ENCODE assay signal across 16 cellular contexts in genomic region chr6:2771021-2771558, GRCh38. TPM values are rescaled to one million over a fixed set of nuclear protein-coding genes. Genes with fewer than 3 reads are reported as not detected.
DNase-seq lines count a peak whose midpoint lies in the region; ATAC-seq and TF ChIP-seq lines count a peak whose summit lies in the region.
"Had no signal": no experiment of that assay in that cellular context is flagged by ENCODE, and none has a peak within 500 bp of the region (broad histone marks: within the 10 kb centered on the region; RNA-seq: fewer than 3 reads in every experiment).

No MANE protein-coding gene starts in this region.

- H3K9ac ChIP-seq in DND-41 (ENCODE audit: low read depth, low read length) (no peak overlapping the region), adipocyte (ENCODE audit: low read length) (no peak overlapping the region)
- H3K9ac ChIP-seq: GM23248 had no signal

- H3K27ac ChIP-seq in DND-41 (ENCODE audit: low read length), result no peak overlapping the region
- peak overlapping the region; percentile 93 for H3K27ac ChIP-seq in psoas muscle
- H3K27ac ChIP-seq in transverse colon, result no peak overlapping the region
- H3K27ac ChIP-seq: GM23248 had no signal

- H3K4me3 Mint-ChIP-seq in T-helper 2 cell treated with Interferon-gamma antibody and Interleukin-4, amounts not matched to agents 5 μg/mL and 100 μg/mL, for 36 hours, result no peak overlapping the region

- H3K9me3 Mint-ChIP-seq in T-helper 2 cell treated with Interferon-gamma antibody and Interleukin-4, amounts not matched to agents 5 μg/mL and 100 μg/mL, for 36 hours, result no peaks in the 10 kb centered on the region
- H3K9me3 Mint-ChIP-seq: CD4-positive, CD25-positive, alpha-beta regulatory T cell had no signal

- TF ChIP-seq EP300 in transverse colon (IDR thresholded peaks at IDR 0.05; ENCODE audit: low read depth), result no peak

- H2AFZ ChIP-seq in DND-41 (ENCODE audit: low read depth, low read length), result no peak overlapping the region
- H2AFZ ChIP-seq: GM23248 had no signal

- in situ Hi-C loops in transverse colon (cut with MboI; ENCODE audit: low pct_ligation_motif_present in 1 of 4, low pct_unique_long_range_greater_than_20kb in 1 of 4, low sequenced_read_pairs in 3 of 4), result no loop called here

- H4K20me1 ChIP-seq in DND-41 (ENCODE audit: insufficient read depth, low read length), result peaks cover 86% of the 10 kb centered on the region

- H3K4me1 ChIP-seq in BE2C, result peaks cover 8% of the 10 kb centered on the region
- H3K4me1 ChIP-seq in DND-41 (ENCODE audit: insufficient read depth, low read length), result peaks cover 39% of the 10 kb centered on the region
- H3K4me1 ChIP-seq in adipocyte (ENCODE audit: control insufficient read depth, insufficient read depth, low read length), result peaks cover 34% of the 10 kb centered on the region
- H3K4me1 ChIP-seq in psoas muscle, result peaks cover 51% of the 10 kb centered on the region
- H3K4me1 ChIP-seq in transverse colon, result peaks cover 26 to 44% (median 34%) of the 10 kb centered on the region in 4 donors

- peaks cover 47% of the 10 kb centered on the region for H3K36me3 Mint-ChIP-seq in T-helper 2 cell treated with Interferon-gamma antibody and Interleukin-4, amounts not matched to agents 5 μg/mL and 100 μg/mL, for 36 hours (ENCODE audit: low read depth)

- 30% methylated on average over 4 of the region's 4 CpGs for WGBS in psoas muscle, 3 donors
- WGBS in transverse colon (ENCODE audit: low coverage in 1 of 2), 2 donors, result 94 to 96% methylated on average over 2 to 3 of the region's 4 CpGs

- TF ChIP-seq CTCF in BE2C (IDR thresholded peaks at IDR 0.05; ENCODE audit: low read depth, low read length) (no peak), DND-41 (IDR thresholded peaks at IDR 0.05; ENCODE audit: borderline replicate concordance, extremely low read depth, low read length, poor library complexity, severe bottlenecking) (no peak), psoas muscle (IDR thresholded peaks at IDR 0.05) (no peak), transverse colon (IDR thresholded peaks at IDR 0.05) (no peak)

- H3K9me3 ChIP-seq in BE2C, result no peaks in the 10 kb centered on the region
- no peaks in the 10 kb centered on the region for H3K9me3 ChIP-seq in DND-41 (ENCODE audit: insufficient read depth, low read length, severe bottlenecking)
- no peaks in the 10 kb centered on the region for H3K9me3 ChIP-seq in adipocyte (ENCODE audit: control insufficient read depth, low read length)
- no peaks in the 10 kb centered on the region for H3K9me3 ChIP-seq in psoas muscle
- no peaks in the 10 kb centered on the region for H3K9me3 ChIP-seq in transverse colon

- intact Hi-C loops in psoas muscle (cut with DNase I) (loop anchor here in 1 of 2 donors (10.0 kb wide), 1 partner anchor 304 kb away; no protein-coding TSS in a partner anchor), transverse colon (cut with DNase I; ENCODE audit: low total_unique reads) (no loop called here)

- ATAC-seq in DND-41 (ENCODE audit: insufficient read depth, low read depth) (no peak), psoas muscle (peak; percentile 28 to 53 (median 43))
- ATAC-seq: Panc1 had no signal

- no peaks in the 10 kb centered on the region for H3K27me3 Mint-ChIP-seq in T-helper 2 cell treated with Interferon-gamma antibody and Interleukin-4, amounts not matched to agents 5 μg/mL and 100 μg/mL, for 36 hours (ENCODE audit: low read depth)

- no peak overlapping the region for H3K27ac Mint-ChIP-seq in T-helper 2 cell treated with Interferon-gamma antibody and Interleukin-4, amounts not matched to agents 5 μg/mL and 100 μg/mL, for 36 hours

- no peak for TF ChIP-seq POLR2A in transverse colon (IDR thresholded peaks at IDR 0.05)

- H3K4me2 ChIP-seq in DND-41 (ENCODE audit: insufficient read depth, low read length), result peak overlapping the region; percentile 21; the same call in 1 of the 2 replicates

- H3K4me3 ChIP-seq in BE2C (ENCODE audit: low read depth, low read length), result no peak overlapping the region
- no peak overlapping the region for H3K4me3 ChIP-seq in DND-41 (ENCODE audit: low read depth in 1 of 2, low read length in 2 of 2)
- no peak overlapping the region for H3K4me3 ChIP-seq in adipocyte (ENCODE audit: low read length)
- H3K4me3 ChIP-seq in psoas muscle, result peak overlapping the region; percentile 86
- no peak overlapping the region for H3K4me3 ChIP-seq in transverse colon
- H3K4me3 ChIP-seq: GM23248, K562 had no signal

- peaks cover 100% of the 10 kb centered on the region for H3K79me2 ChIP-seq in DND-41 (ENCODE audit: insufficient read depth, low read length)

- peaks cover 45% of the 10 kb centered on the region for H3K4me1 Mint-ChIP-seq in T-helper 2 cell treated with Interferon-gamma antibody and Interleukin-4, amounts not matched to agents 5 μg/mL and 100 μg/mL, for 36 hours (ENCODE audit: low read depth)

- DNase-seq in BE2C, result peak; percentile 57
- DNase-seq in DND-41, result no peak
- DNase-seq in adipocyte (ENCODE audit: low read depth), result peak; percentile 63
- no peak for DNase-seq in psoas muscle
- no peak for DNase-seq in GDM1 (lab: John Stamatoyannopoulos, UW)
- DNase-seq in transverse colon, result no peak
- DNase-seq in T-helper 2 cell treated with Interferon-gamma antibody and Interleukin-4, amounts not matched to agents 5 μg/mL and 100 μg/mL, for 36 hours (ENCODE audit: low spot score), result no peak
- DNase-seq: ACHN; AML-193; Calu3; CD4-positive, CD25-positive, alpha-beta regulatory T cell; GM23248; NCI-H1694; NCI-H2107 had no signal

- H3K36me3 ChIP-seq in BE2C (peaks cover 12% of the 10 kb centered on the region), DND-41 (ENCODE audit: insufficient read depth, low read length) (peaks cover 87% of the 10 kb centered on the region), adipocyte (ENCODE audit: control insufficient read depth, insufficient read depth, low read length, severe bottlenecking) (peaks cover 21% of the 10 kb centered on the region), psoas muscle (ENCODE audit: insufficient read depth in 1 of 2, low read depth in 1 of 2) (peaks cover 7 to 37% of the 10 kb centered on the region in 2 donors), transverse colon (peaks cover 0 to 24% (median 3%) of the 10 kb centered on the region in 4 donors)

- H3K27me3 ChIP-seq in BE2C, result no peaks in the 10 kb centered on the region
- no peaks in the 10 kb centered on the region for H3K27me3 ChIP-seq in DND-41 (ENCODE audit: insufficient read depth, low read length, poor library complexity)
- H3K27me3 ChIP-seq in adipocyte (replicated peaks; ENCODE audit: control insufficient read depth, insufficient read depth, low read length), result no peaks in the 10 kb centered on the region
- no peaks in the 10 kb centered on the region for H3K27me3 ChIP-seq in psoas muscle (ENCODE audit: insufficient read depth in 3 of 3, low read length in 2 of 3)
- no peaks in the 10 kb centered on the region for H3K27me3 ChIP-seq in transverse colon

RNA-seq across cellular contexts. Expression of gene WRNIP1, which starts 5.9 kb away (rescaled TPM):
- 63.1 TPM for polyA plus RNA-seq in BE2C (2012; ENCODE audit: insufficient read depth, insufficient read length, low read depth)
- total RNA-seq in psoas muscle (10 to 100 TPM; 26.5 to 53.3 (median 41.3) TPM), transverse colon (100 to 1,000 TPM in 1 of 4 donors, 10 to 100 TPM in 3; 58.3 to 105 (median 65.8) TPM)
- 10 to 100 TPM; 38.0 to 73.9 (median 56.4) TPM for polyA plus RNA-seq in psoas muscle

RNA-seq across cellular contexts. Expression of gene MYLK4, which starts 20.4 kb away (rescaled TPM):
- not detected for polyA plus RNA-seq in BE2C (2012; ENCODE audit: insufficient read depth, insufficient read length, low read depth)
- total RNA-seq in psoas muscle (10 to 100 TPM in 1 of 4 donors, 1 to 10 TPM in 3; 1.2 to 23.4 (median 2.2) TPM), transverse colon (under 1 TPM; 0.41 to 0.79 (median 0.67) TPM)
- 100 to 1,000 TPM in 1 of 3 donors, 10 to 100 TPM in 1, under 1 TPM in 1; 0.09 to 143 (median 30.0) TPM for polyA plus RNA-seq in psoas muscle

Comparison
In these comparisons a context has a peak if more than half of its experiments do, and no peak if none do; other contexts are left out.
1. DNase-seq: peak in BE2C (single experiment) and adipocyte (single experiment); none in DND-41 (single experiment), psoas muscle (0 of 2), GDM1 (single experiment), transverse colon (single experiment) and T-helper 2 cell treated with Interferon-gamma antibody and Interleukin-4, amounts not matched to agents 5 μg/mL and 100 μg/mL, for 36 hours (single experiment).